ENCODE assay signal across 18 cellular contexts in genomic region chr19:52533901-52534300, GRCh38. TPM values are rescaled to one million over a fixed set of nuclear protein-coding genes. Genes with fewer than 3 reads are reported as not detected.
DNase-seq lines count a peak whose midpoint lies in the region; ATAC-seq, FAIRE-seq and TF ChIP-seq lines count a peak whose summit lies in the region.
"Had no signal": no experiment of that assay in that cellular context is flagged by ENCODE, and none has a peak within 500 bp of the region (broad histone marks: within the 10 kb centered on the region; RNA-seq: fewer than 3 reads in every experiment).

No MANE protein-coding gene starts in this region.

- H3K4me3 Mint-ChIP-seq in activated naive CD8-positive, alpha-beta T cell = peak overlapping the region; percentile 57
- no peak overlapping the region for H3K4me3 Mint-ChIP-seq in activated naive CD8-positive, alpha-beta T cell treated with anti-CD3 and anti-CD28 coated beads, Interleukin-2, amount 50 U/mL, for 24 hours
- H3K4me3 Mint-ChIP-seq in brain = peak overlapping the region in 4 of 5 experiments; percentile 84 to 94 (median 84)

- H3K27ac Mint-ChIP-seq in activated naive CD8-positive, alpha-beta T cell = no peak overlapping the region
- H3K27ac Mint-ChIP-seq in activated naive CD8-positive, alpha-beta T cell treated with anti-CD3 and anti-CD28 coated beads, Interleukin-2, amount 50 U/mL, for 24 hours = no peak overlapping the region
- no peak overlapping the region for H3K27ac Mint-ChIP-seq in brain
- H3K27ac Mint-ChIP-seq: activated naive CD4-positive, alpha-beta T cell treated with anti-CD3 and anti-CD28 coated beads for 36 hours had no signal

- no peak for DNase-seq in activated naive CD8-positive, alpha-beta T cell treated with anti-CD3 and anti-CD28 coated beads, Interleukin-2, amount 50 U/mL, for 24 hours
- peak; percentile 41 for DNase-seq in lung (ENCODE audit: low spot score)
- DNase-seq in thyroid gland = peak; percentile 90 to 91
- DNase-seq in D721Med (ENCODE audit: insufficient read length, low spot score) = no peak
- DNase-seq: ACHN; activated naive CD4-positive, alpha-beta T cell treated with anti-CD3 and anti-CD28 coated beads for 36 hours; cerebellar nuclear complex; Karpas-422; kidney glomerular epithelial cell; NCI-H2081; NCI-H82; SJCRH30 had no signal

- H3K27ac ChIP-seq in lung (ENCODE audit: low read depth in 1 of 2, low read length in 1 of 2) = peak overlapping the region in 1 of 2 donors; percentile 46
- H3K27ac ChIP-seq in thyroid gland = peak overlapping the region; percentile 89 to 98 (median 90)
- H3K27ac ChIP-seq: SJCRH30 had no signal

- TF ChIP-seq POLR2A in thyroid gland (IDR thresholded peaks at IDR 0.05) = peak in 1 of 2 donors; percentile 29

- H3K4me1 ChIP-seq in lung (ENCODE audit: control insufficient read depth in 2 of 2, insufficient read depth in 2 of 2, low read length in 2 of 2) (peaks cover 2 to 7% of the 10 kb centered on the region in 2 donors), thyroid gland (peaks cover 19 to 26% of the 10 kb centered on the region in 2 donors)
- H3K4me1 ChIP-seq: SJCRH30 had no signal

- no peaks in the 10 kb centered on the region for H3K27me3 Mint-ChIP-seq in activated naive CD8-positive, alpha-beta T cell
- H3K27me3 Mint-ChIP-seq in activated naive CD8-positive, alpha-beta T cell treated with anti-CD3 and anti-CD28 coated beads, Interleukin-2, amount 50 U/mL, for 24 hours = no peaks in the 10 kb centered on the region
- H3K27me3 Mint-ChIP-seq in brain = peaks cover 17% of the 10 kb centered on the region

- FAIRE-seq in D721Med (lab: Jason Lieb, UNC) = no peak
- FAIRE-seq: endothelial cell of umbilical vein had no signal

- H3K27me3 ChIP-seq in lung (ENCODE audit: control insufficient read depth, insufficient read depth) = no peaks in the 10 kb centered on the region
- H3K27me3 ChIP-seq in thyroid gland = no peaks in the 10 kb centered on the region
- H3K27me3 ChIP-seq: SJCRH30 had no signal

- TF ChIP-seq CTCF in brain (conservative IDR thresholded peaks at IDR 0.05) (no peak), lung (IDR thresholded peaks at IDR 0.05; ENCODE audit: control extremely low read depth, extremely low read depth) (no peak), thyroid gland (IDR thresholded peaks at IDR 0.05) (no peak), D721Med (IDR thresholded peaks at IDR 0.05; ENCODE audit: insufficient read depth, missing control alignments) (no peak)

- no peak for ATAC-seq in activated naive CD8-positive, alpha-beta T cell treated with anti-CD3 and anti-CD28 coated beads, Interleukin-2, amount 50 U/mL, for 24 hours
- ATAC-seq in lung (ENCODE audit: insufficient read depth, low FRiP score) (no peak), HG03565 (IDR thresholded peaks at IDR 0.05; ENCODE audit: unreplicated experiment) (no peak), GM21723 (IDR thresholded peaks at IDR 0.05; ENCODE audit: unreplicated experiment) (no peak)

- 26 to 48% methylated on average over 5 of the region's 5 CpGs for WGBS in lung, 2 donors
- WGBS in thyroid gland, 2 donors = 36 to 40% methylated on average over 5 of the region's 5 CpGs

- peaks cover 18% of the 10 kb centered on the region for H3K36me3 Mint-ChIP-seq in activated naive CD8-positive, alpha-beta T cell
- peaks cover 47% of the 10 kb centered on the region for H3K36me3 Mint-ChIP-seq in activated naive CD8-positive, alpha-beta T cell treated with anti-CD3 and anti-CD28 coated beads, Interleukin-2, amount 50 U/mL, for 24 hours (ENCODE audit: low read depth)
- peaks cover 16% of the 10 kb centered on the region for H3K36me3 Mint-ChIP-seq in brain

- H3K4me1 Mint-ChIP-seq in activated naive CD8-positive, alpha-beta T cell (ENCODE audit: low read depth) = peaks cover 31% of the 10 kb centered on the region
- peaks cover 27% of the 10 kb centered on the region for H3K4me1 Mint-ChIP-seq in activated naive CD8-positive, alpha-beta T cell treated with anti-CD3 and anti-CD28 coated beads, Interleukin-2, amount 50 U/mL, for 24 hours
- peaks cover 33% of the 10 kb centered on the region for H3K4me1 Mint-ChIP-seq in brain

- no peaks in the 10 kb centered on the region for H3K9me3 Mint-ChIP-seq in activated naive CD8-positive, alpha-beta T cell (ENCODE audit: low read depth)
- H3K9me3 Mint-ChIP-seq in activated naive CD8-positive, alpha-beta T cell treated with anti-CD3 and anti-CD28 coated beads, Interleukin-2, amount 50 U/mL, for 24 hours = peaks cover 13% of the 10 kb centered on the region
- H3K9me3 Mint-ChIP-seq in brain = peaks cover 0 to 4% (median 0%) of the 10 kb centered on the region in 5 experiments

- H3K36me3 ChIP-seq in lung (ENCODE audit: control insufficient read depth in 2 of 2, insufficient read depth in 2 of 2, low read length in 2 of 2) (peaks cover 0 to 4% of the 10 kb centered on the region in 2 donors), thyroid gland (no peaks in the 10 kb centered on the region)

- intact Hi-C loops in thyroid gland (cut with DNase I) = no loop called here

- H3K4me3 ChIP-seq in lung = no peak overlapping the region
- no peak overlapping the region for H3K4me3 ChIP-seq in thyroid gland (replicated peaks in 1 of 3)
- H3K4me3 ChIP-seq: SJCRH30, smooth muscle cell had no signal

- H3K9me3 ChIP-seq in lung (ENCODE audit: control insufficient read depth in 2 of 2, insufficient read depth in 1 of 2, low read length in 1 of 2) (peaks cover 0 to 22% of the 10 kb centered on the region in 2 donors), thyroid gland (no peaks in the 10 kb centered on the region)
- H3K9me3 ChIP-seq: SJCRH30 had no signal

RNA-seq across cellular contexts. Expression of gene ZNF808, which starts 6.4 kb away (rescaled TPM):
- polyA plus RNA-seq in brain (ENCODE audit: insufficient read depth, low read depth, low replicate concordance) (1.8 TPM), lung (1 to 10 TPM; 2.8 to 4.0 TPM)
- total RNA-seq in lung (10 to 100 TPM; 20.2 to 37.9 TPM), thyroid gland (10 to 100 TPM; 33.4 to 98.3 (median 58.9) TPM)

RNA-seq across cellular contexts. Expression of gene ZNF701, which starts 36.2 kb away (rescaled TPM):
- 1.8 TPM for polyA plus RNA-seq in brain (ENCODE audit: insufficient read depth, low read depth, low replicate concordance)
- 10 to 100 TPM; 14.8 to 28.9 TPM for total RNA-seq in lung
- 1 to 10 TPM; 5.8 to 9.4 TPM for polyA plus RNA-seq in lung
- 10 to 100 TPM; 22.3 to 39.3 (median 28.3) TPM for total RNA-seq in thyroid gland

Comparison
In these comparisons a context has a peak if more than half of its experiments do, and no peak if none do; other contexts are left out.
1. DNase-seq: peak in lung (single experiment) and thyroid gland (2 of 2); none in activated naive CD8-positive, alpha-beta T cell treated with anti-CD3 and anti-CD28 coated beads, Interleukin-2, amount 50 U/mL, for 24 hours (single experiment) and D721Med (single experiment).